In genomic region chr5:52783226-52783959, GRCh38 we compare ENCODE assay signal across 14 cellular contexts. TPM values are rescaled to one million over a fixed set of nuclear protein-coding genes. Genes with fewer than 3 reads are reported as not detected.
DNase-seq lines count a peak whose midpoint lies in the region; ATAC-seq and TF ChIP-seq lines count a peak whose summit lies in the region.
"Had no signal": no experiment of that assay in that cellular context is flagged by ENCODE, and none has a peak within 500 bp of the region (broad histone marks: within the 10 kb centered on the region; RNA-seq: fewer than 3 reads in every experiment).

No MANE protein-coding gene starts in this region.

- peaks cover 18 to 21% of the 10 kb centered on the region in 2 donors for H3K4me1 Mint-ChIP-seq in natural killer cell

- H3K36me3 ChIP-seq in ACC112 (ENCODE audit: insufficient read depth, low read length): no peaks in the 10 kb centered on the region
- no peaks in the 10 kb centered on the region for H3K36me3 ChIP-seq in adipocyte (ENCODE audit: control insufficient read depth, insufficient read depth, low read length, severe bottlenecking)
- H3K36me3 ChIP-seq: uterus had no signal

- no peak overlapping the region for H3K9ac ChIP-seq in adipocyte (ENCODE audit: low read length)

- H3K9me3 ChIP-seq in adipocyte (ENCODE audit: control insufficient read depth, low read length): no peaks in the 10 kb centered on the region
- H3K9me3 ChIP-seq: uterus had no signal

- no peak overlapping the region for H3K27ac Mint-ChIP-seq in natural killer cell

- ATAC-seq in left ventricle myocardium superior: no peak
- ATAC-seq in natural killer cell: no peak
- no peak for ATAC-seq in GM18861 (IDR thresholded peaks at IDR 0.05; ENCODE audit: unreplicated experiment)
- ATAC-seq in HG03457 (IDR thresholded peaks at IDR 0.05; ENCODE audit: unreplicated experiment): no peak

- H3K4me1 ChIP-seq in ACC112 (ENCODE audit: control insufficient read depth, insufficient read depth, low read length, unreplicated experiment): peaks cover 27% of the 10 kb centered on the region
- H3K4me1 ChIP-seq in adipocyte (ENCODE audit: control insufficient read depth, insufficient read depth, low read length): peaks cover 17% of the 10 kb centered on the region
- H3K4me1 ChIP-seq: uterus had no signal

- H3K9me3 Mint-ChIP-seq in natural killer cell: no peaks in the 10 kb centered on the region

- peak overlapping the region; percentile 80 for H3K27ac ChIP-seq in ACC112 (ENCODE audit: low read depth, low read length)
- H3K27ac ChIP-seq: dorsolateral prefrontal cortex, uterus had no signal

- H3K27me3 ChIP-seq in ACC112 (ENCODE audit: insufficient read depth, low read length) (no peaks in the 10 kb centered on the region), adipocyte (replicated peaks; ENCODE audit: control insufficient read depth, insufficient read depth, low read length) (no peaks in the 10 kb centered on the region)
- H3K27me3 ChIP-seq: uterus had no signal

- no peaks in the 10 kb centered on the region for H3K79me2 ChIP-seq in ACC112 (ENCODE audit: control insufficient read depth, insufficient read depth, low read length, unreplicated experiment)

- peak overlapping the region; percentile 33 for H2AFZ ChIP-seq in ACC112 (ENCODE audit: low read length, unreplicated experiment)

- H3K4me3 ChIP-seq in ACC112 (ENCODE audit: low read depth, low read length) (peak overlapping the region; percentile 9; the same call in 1 of the 2 replicates), adipocyte (ENCODE audit: low read length) (no peak overlapping the region)
- H3K4me3 ChIP-seq: dorsolateral prefrontal cortex, skin epidermis, uterus had no signal

- peak; percentile 63 for DNase-seq in HT-29 (ENCODE audit: low spot score)
- DNase-seq in adipocyte (ENCODE audit: low read depth): peak; percentile 79
- peak; percentile 23 for DNase-seq in left ventricle myocardium superior
- no peak for DNase-seq in stimulated activated CD4-positive, alpha-beta T cell treated with anti-CD3 and anti-CD28 coated beads, Interleukin-4, amount 100 ng/mL, for 4 hours
- DNase-seq in natural killer cell: no peak
- DNase-seq: activated naive CD4-positive, alpha-beta T cell treated with anti-CD3 and anti-CD28 coated beads, Interleukin-2, amount 50 U/mL, for 16 hours; dorsolateral prefrontal cortex; NCI-H1930; T-helper 1 cell; uterus had no signal

- intact Hi-C loops in left ventricle myocardium superior (cut with micrococcal nuclease) (loop anchor here (10.0 kb wide), 2 partner anchors 79 to 131 kb away; no protein-coding TSS in a partner anchor), natural killer cell (cut with micrococcal nuclease) (no loop called here)

- TF ChIP-seq CTCF in natural killer cell (IDR thresholded peaks at IDR 0.05): no peak

- H3K27me3 Mint-ChIP-seq in natural killer cell (ENCODE audit: low read depth in 2 of 2): peaks cover 30 to 40% of the 10 kb centered on the region in 2 donors

- H3K36me3 Mint-ChIP-seq in natural killer cell: no peaks in the 10 kb centered on the region

- H3K4me3 Mint-ChIP-seq in natural killer cell: no peak overlapping the region

RNA-seq across cellular contexts. Expression of gene ITGA1, which starts 4.3 kb away (rescaled TPM):
- total RNA-seq in HT-29 (2014; rRNA removed; shearing (Covaris generic)): 22.6 and 39.5 TPM in 2 replicates
- total RNA-seq in left ventricle myocardium superior: 29.2 TPM
- total RNA-seq in natural killer cell: under 1 TPM; 0.45 to 0.82 (median 0.47) TPM

RNA-seq across cellular contexts. Expression of gene PELO, which starts 4.3 kb away (rescaled TPM):
- 37.1 and 41.2 TPM in 2 replicates for total RNA-seq in HT-29 (2014; rRNA removed; shearing (Covaris generic))
- total RNA-seq in left ventricle myocardium superior (22.5 TPM), natural killer cell (1 to 10 TPM; 2.6 to 3.9 (median 3.7) TPM)

Comparison
In these comparisons a context has a peak if more than half of its experiments do, and no peak if none do; other contexts are left out.
1. DNase-seq: peak in HT-29 (single experiment), adipocyte (single experiment) and left ventricle myocardium superior (single experiment); none in stimulated activated CD4-positive, alpha-beta T cell treated with anti-CD3 and anti-CD28 coated beads, Interleukin-4, amount 100 ng/mL, for 4 hours (0 of 2) and natural killer cell (single experiment).
2. RNA of gene ITGA1, which starts 4.3 kb away (total RNA-seq): 22.6 to 39.5 TPM in HT-29 and 29.2 TPM in left ventricle myocardium superior (single experiment); 0.45 to 0.82 TPM in natural killer cell; every median in the first group is over 10 times any median in the second.